In the genomic region with DNA sequence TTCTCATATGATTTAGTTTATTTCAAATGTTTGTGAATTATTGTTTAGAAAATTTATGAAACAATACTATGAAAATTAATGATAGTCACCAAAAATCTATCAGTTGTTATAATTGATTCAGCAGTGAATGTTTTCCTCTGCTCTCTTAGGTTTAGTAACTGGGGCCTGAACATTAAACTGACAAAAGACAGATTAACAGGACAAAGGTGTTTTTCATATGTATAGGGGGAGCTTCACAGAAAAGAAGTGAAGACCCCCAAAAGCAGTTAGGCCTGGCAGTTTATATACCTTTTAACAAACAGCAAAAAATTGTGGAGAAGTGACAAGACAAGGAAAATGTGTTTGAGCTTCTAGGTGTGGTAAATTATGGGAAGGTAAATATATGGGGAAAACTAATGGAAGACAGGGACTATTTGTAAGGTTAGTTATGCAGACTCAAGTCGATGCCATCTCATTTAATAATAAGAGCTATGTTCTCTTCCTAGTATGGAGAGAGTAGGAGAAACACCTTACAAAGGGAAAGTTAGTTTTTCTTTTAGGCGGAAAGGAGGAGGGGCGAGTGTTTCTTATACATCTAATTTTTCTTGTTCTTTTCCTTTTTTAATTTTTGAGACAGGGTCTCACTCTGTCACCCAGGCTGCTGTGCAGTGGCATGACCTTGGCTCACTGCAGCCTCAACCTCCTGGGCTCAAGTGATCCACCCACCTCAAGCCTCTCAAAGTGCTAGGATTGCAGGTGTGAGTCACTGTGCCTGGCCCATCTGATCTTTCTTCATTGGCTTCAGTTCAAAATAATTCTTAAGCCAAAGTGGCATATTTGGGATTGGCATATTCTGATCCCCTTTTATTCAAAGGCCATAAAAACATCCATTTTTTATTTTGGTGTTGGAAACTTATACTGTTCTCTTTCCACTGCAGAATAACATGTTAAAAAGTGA, we compare ENCODE assay signal across 1 cellular context.
TF ChIP-seq lines count a peak whose summit lies in the region.

No MANE protein-coding gene starts in this region.

TF ChIP-seq in HEK293, 187 proteins besides CTCF, POLR2A, EP300 and RAD21 (continued from another document):
- TF ChIP-seq, protein P1, sequence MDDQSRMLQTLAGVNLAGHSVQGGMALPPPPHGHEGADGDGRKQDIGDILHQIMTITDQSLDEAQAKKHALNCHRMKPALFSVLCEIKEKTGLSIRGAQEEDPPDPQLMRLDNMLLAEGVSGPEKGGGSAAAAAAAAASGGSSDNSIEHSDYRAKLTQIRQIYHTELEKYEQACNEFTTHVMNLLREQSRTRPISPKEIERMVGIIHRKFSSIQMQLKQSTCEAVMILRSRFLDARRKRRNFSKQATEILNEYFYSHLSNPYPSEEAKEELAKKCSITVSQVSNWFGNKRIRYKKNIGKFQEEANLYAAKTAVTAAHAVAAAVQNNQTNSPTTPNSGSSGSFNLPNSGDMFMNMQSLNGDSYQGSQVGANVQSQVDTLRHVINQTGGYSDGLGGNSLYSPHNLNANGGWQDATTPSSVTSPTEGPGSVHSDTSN (CRISPR knock-in tag; IDR thresholded peaks at IDR 0.05): no peak
- TF ChIP-seq PRDM1 (tag by site-specific recombination; IDR thresholded peaks at IDR 0.05) (peak; percentile 92), ZNF146 (tag by site-specific recombination; IDR thresholded peaks at IDR 0.05) (no peak), ZNF350 (tag by site-specific recombination; IDR thresholded peaks at IDR 0.05) (no peak), ZNF837 (tag by site-specific recombination; IDR thresholded peaks at IDR 0.05) (no peak), ZNF707 (tag by site-specific recombination; IDR thresholded peaks at IDR 0.05) (no peak), MZF1 (tag by site-specific recombination; IDR thresholded peaks at IDR 0.05; ENCODE audit: borderline replicate concordance) (0 out of 2 replicates have a peak, but pooled peaks have one; percentile 31), EGR2 (tag by site-specific recombination; IDR thresholded peaks at IDR 0.05; ENCODE audit: low read depth) (no peak), ZNF600 (tag by site-specific recombination; IDR thresholded peaks at IDR 0.05) (no peak), MYNN (tag by site-specific recombination; IDR thresholded peaks at IDR 0.05; ENCODE audit: borderline replicate concordance) (no peak), ZNF391 (tag by site-specific recombination; IDR thresholded peaks at IDR 0.05; ENCODE audit: borderline replicate concordance, low read depth) (no peak), SCRT2 (tag by site-specific recombination; IDR thresholded peaks at IDR 0.05) (no peak)
- TF ChIP-seq, protein P2, sequence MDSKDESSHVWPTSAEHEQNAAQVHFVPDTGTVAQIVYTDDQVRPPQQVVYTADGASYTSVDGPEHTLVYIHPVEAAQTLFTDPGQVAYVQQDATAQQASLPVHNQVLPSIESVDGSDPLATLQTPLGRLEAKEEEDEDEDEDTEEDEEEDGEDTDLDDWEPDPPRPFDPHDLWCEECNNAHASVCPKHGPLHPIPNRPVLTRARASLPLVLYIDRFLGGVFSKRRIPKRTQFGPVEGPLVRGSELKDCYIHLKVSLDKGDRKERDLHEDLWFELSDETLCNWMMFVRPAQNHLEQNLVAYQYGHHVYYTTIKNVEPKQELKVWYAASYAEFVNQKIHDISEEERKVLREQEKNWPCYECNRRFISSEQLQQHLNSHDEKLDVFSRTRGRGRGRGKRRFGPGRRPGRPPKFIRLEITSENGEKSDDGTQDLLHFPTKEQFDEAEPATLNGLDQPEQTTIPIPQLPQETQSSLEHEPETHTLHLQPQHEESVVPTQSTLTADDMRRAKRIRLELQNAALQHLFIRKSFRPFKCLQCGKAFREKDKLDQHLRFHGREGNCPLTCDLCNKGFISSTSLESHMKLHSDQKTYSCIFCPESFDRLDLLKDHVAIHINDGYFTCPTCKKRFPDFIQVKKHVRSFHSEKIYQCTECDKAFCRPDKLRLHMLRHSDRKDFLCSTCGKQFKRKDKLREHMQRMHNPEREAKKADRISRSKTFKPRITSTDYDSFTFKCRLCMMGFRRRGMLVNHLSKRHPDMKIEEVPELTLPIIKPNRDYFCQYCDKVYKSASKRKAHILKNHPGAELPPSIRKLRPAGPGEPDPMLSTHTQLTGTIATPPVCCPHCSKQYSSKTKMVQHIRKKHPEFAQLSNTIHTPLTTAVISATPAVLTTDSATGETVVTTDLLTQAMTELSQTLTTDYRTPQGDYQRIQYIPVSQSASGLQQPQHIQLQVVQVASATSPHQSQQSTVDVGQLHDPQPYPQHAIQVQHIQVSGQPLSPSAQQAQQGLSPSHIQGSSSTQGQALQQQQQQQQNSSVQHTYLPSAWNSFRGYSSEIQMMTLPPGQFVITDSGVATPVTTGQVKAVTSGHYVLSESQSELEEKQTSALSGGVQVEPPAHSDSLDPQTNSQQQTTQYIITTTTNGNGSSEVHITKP (tag by site-specific recombination; IDR thresholded peaks at IDR 0.05): peak; percentile 18; the same call in 1 of the 2 replicates
- TF ChIP-seq, protein P3, sequence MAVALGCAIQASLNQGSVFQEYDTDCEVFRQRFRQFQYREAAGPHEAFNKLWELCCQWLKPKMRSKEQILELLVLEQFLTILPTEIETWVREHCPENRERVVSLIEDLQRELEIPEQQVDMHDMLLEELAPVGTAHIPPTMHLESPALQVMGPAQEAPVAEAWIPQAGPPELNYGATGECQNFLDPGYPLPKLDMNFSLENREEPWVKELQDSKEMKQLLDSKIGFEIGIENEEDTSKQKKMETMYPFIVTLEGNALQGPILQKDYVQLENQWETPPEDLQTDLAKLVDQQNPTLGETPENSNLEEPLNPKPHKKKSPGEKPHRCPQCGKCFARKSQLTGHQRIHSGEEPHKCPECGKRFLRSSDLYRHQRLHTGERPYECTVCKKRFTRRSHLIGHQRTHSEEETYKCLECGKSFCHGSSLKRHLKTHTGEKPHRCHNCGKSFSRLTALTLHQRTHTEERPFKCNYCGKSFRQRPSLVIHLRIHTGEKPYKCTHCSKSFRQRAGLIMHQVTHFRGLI (tag by site-specific recombination; IDR thresholded peaks at IDR 0.05): no peak
- TF ChIP-seq, protein P4, sequence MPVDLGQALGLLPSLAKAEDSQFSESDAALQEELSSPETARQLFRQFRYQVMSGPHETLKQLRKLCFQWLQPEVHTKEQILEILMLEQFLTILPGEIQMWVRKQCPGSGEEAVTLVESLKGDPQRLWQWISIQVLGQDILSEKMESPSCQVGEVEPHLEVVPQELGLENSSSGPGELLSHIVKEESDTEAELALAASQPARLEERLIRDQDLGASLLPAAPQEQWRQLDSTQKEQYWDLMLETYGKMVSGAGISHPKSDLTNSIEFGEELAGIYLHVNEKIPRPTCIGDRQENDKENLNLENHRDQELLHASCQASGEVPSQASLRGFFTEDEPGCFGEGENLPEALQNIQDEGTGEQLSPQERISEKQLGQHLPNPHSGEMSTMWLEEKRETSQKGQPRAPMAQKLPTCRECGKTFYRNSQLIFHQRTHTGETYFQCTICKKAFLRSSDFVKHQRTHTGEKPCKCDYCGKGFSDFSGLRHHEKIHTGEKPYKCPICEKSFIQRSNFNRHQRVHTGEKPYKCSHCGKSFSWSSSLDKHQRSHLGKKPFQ (tag by site-specific recombination; IDR thresholded peaks at IDR 0.05): no peak
